2 cellular contexts compared by ENCODE assay signal in genomic region chr3:138914870-138915502, GRCh38.
TF ChIP-seq lines count a peak whose summit lies in the region.

No MANE protein-coding gene starts in this region.

TF ChIP-seq in K562, 482 proteins besides CTCF, POLR2A, EP300 and RAD21 (continued from another document and continues in another):
- TF ChIP-seq E2F6 (IDR thresholded peaks at IDR 0.05; ENCODE audit: borderline replicate concordance in 1 of 2, extremely low read depth in 1 of 2, insufficient read depth in 1 of 2, insufficient read length in 1 of 2, low read depth in 1 of 2, low read length in 1 of 2, poor library complexity in 1 of 2, severe bottlenecking in 1 of 2): no peak
- no peak for TF ChIP-seq HNRNPK (IDR thresholded peaks at IDR 0.05; ENCODE audit: low read depth, low read length, poor library complexity, severe bottlenecking)
- no peak for TF ChIP-seq ZNF511 (CRISPR knock-in tag; IDR thresholded peaks at IDR 0.05)
- no peak; the same call in 1 of the 2 replicates for TF ChIP-seq GTF2E2 (tag; IDR thresholded peaks at IDR 0.05)
- TF ChIP-seq GTF2B (IDR thresholded peaks at IDR 0.05; ENCODE audit: extremely low read depth, insufficient read length): no peak
- no peak for TF ChIP-seq NR2C1 (IDR thresholded peaks at IDR 0.05)
- no peak for TF ChIP-seq NR2C1 (tag; IDR thresholded peaks at IDR 0.05)
- no peak for TF ChIP-seq SMAD2 (IDR thresholded peaks at IDR 0.05; ENCODE audit: low read depth, low read length)
- TF ChIP-seq POLR2AphosphoS2 (IDR thresholded peaks at IDR 0.05; ENCODE audit: low read length): no peak
- no peak for TF ChIP-seq RERE (CRISPR knock-in tag; IDR thresholded peaks at IDR 0.05; ENCODE audit: borderline replicate concordance)
- TF ChIP-seq PATZ1 (CRISPR knock-in tag; IDR thresholded peaks at IDR 0.05; ENCODE audit: borderline replicate concordance): no peak
- no peak for TF ChIP-seq ZNF280A (IDR thresholded peaks at IDR 0.05; ENCODE audit: low read depth, partially characterized antibody)

TF ChIP-seq in HepG2, 621 proteins besides CTCF, POLR2A, EP300 and RAD21 (continued from another document and continues in another):
- no peak for TF ChIP-seq PBX2 (CRISPR knock-in tag; IDR thresholded peaks at IDR 0.05)
- 0 out of 2 replicates have a peak, but pooled peaks have one; percentile 3 for TF ChIP-seq ZNF782 (CRISPR knock-in tag; IDR thresholded peaks at IDR 0.05; ENCODE audit: borderline replicate concordance)
- no peak for TF ChIP-seq CEBPZ (IDR thresholded peaks at IDR 0.05; ENCODE audit: low read length)
- TF ChIP-seq DMAP1 (CRISPR knock-in tag; IDR thresholded peaks at IDR 0.05): peak; percentile 35
- TF ChIP-seq CENPBD1 (CRISPR knock-in tag; IDR thresholded peaks at IDR 0.05; ENCODE audit: borderline replicate concordance, low read depth): no peak
- TF ChIP-seq REPIN1 (CRISPR knock-in tag; IDR thresholded peaks at IDR 0.05; ENCODE audit: borderline replicate concordance, low read depth): peak; percentile 10; the same call in 1 of the 2 replicates
- TF ChIP-seq KAT7 (CRISPR knock-in tag; IDR thresholded peaks at IDR 0.05; ENCODE audit: borderline replicate concordance): peak; percentile 48; the same call in 1 of the 2 replicates
- TF ChIP-seq ELF3 (CRISPR knock-in tag; IDR thresholded peaks at IDR 0.05): peak; percentile 80; the same call in 1 of the 2 replicates
- no peak for TF ChIP-seq HNF4A (CRISPR knock-in tag; IDR thresholded peaks at IDR 0.05)
- no peak for TF ChIP-seq NFE2 (CRISPR knock-in tag; IDR thresholded peaks at IDR 0.05)
- TF ChIP-seq ZNF709 (CRISPR knock-in tag; IDR thresholded peaks at IDR 0.05): peak; percentile 79; the same call in 1 of the 2 replicates
- TF ChIP-seq ATF3 (CRISPR knock-in tag; IDR thresholded peaks at IDR 0.05): peak; percentile 45; the same call in 1 of the 2 replicates
- TF ChIP-seq IRX3 (CRISPR knock-in tag; IDR thresholded peaks at IDR 0.05; ENCODE audit: borderline replicate concordance, low read depth): no peak
- TF ChIP-seq MATR3 (CRISPR knock-in tag; IDR thresholded peaks at IDR 0.05): no peak
- TF ChIP-seq ZBTB1 (CRISPR knock-in tag; IDR thresholded peaks at IDR 0.05; ENCODE audit: borderline replicate concordance): no peak
- TF ChIP-seq ZNF337 (CRISPR knock-in tag; IDR thresholded peaks at IDR 0.05; ENCODE audit: borderline replicate concordance, low read depth): no peak
- no peak for TF ChIP-seq TOPORS (CRISPR knock-in tag; IDR thresholded peaks at IDR 0.05)
- TF ChIP-seq ZNF317 (CRISPR knock-in tag; IDR thresholded peaks at IDR 0.05): peak; percentile 78
- TF ChIP-seq HMG20A (CRISPR knock-in tag; IDR thresholded peaks at IDR 0.05; ENCODE audit: borderline replicate concordance): peak; percentile 57; the same call in 1 of the 2 replicates
- TF ChIP-seq KDM5B (CRISPR knock-in tag; IDR thresholded peaks at IDR 0.05; ENCODE audit: borderline replicate concordance): peak; percentile 25; the same call in 1 of the 2 replicates
- TF ChIP-seq MEF2D (CRISPR knock-in tag; IDR thresholded peaks at IDR 0.05): peak; percentile 55; the same call in 1 of the 2 replicates
- TF ChIP-seq ZNF256 (CRISPR knock-in tag; conservative IDR thresholded peaks at IDR 0.05): no peak
- peak; percentile 46 for TF ChIP-seq SKI (IDR thresholded peaks at IDR 0.05; ENCODE audit: partially characterized antibody)
- no peak for TF ChIP-seq SIN3B (IDR thresholded peaks at IDR 0.05; ENCODE audit: low read length)
- TF ChIP-seq ZNF747 (CRISPR knock-in tag; IDR thresholded peaks at IDR 0.05; ENCODE audit: borderline replicate concordance): no peak
- TF ChIP-seq ETV5 (CRISPR knock-in tag; IDR thresholded peaks at IDR 0.05; ENCODE audit: borderline replicate concordance): peak; percentile 86
- TF ChIP-seq SP5 (CRISPR knock-in tag; IDR thresholded peaks at IDR 0.05; ENCODE audit: borderline replicate concordance, low read depth): no peak
- TF ChIP-seq ZSCAN29 (CRISPR knock-in tag; conservative IDR thresholded peaks at IDR 0.05): peak; percentile 30; the same call in 1 of the 2 replicates
- no peak for TF ChIP-seq MIXL1 (CRISPR knock-in tag; IDR thresholded peaks at IDR 0.05)
- TF ChIP-seq CREB1 (IDR thresholded peaks at IDR 0.05): no peak
- TF ChIP-seq CREB1 (CRISPR knock-in tag; IDR thresholded peaks at IDR 0.05): no peak
- TF ChIP-seq ZGPAT (CRISPR knock-in tag; IDR thresholded peaks at IDR 0.05): peak; percentile 39
- no peak for TF ChIP-seq NFKB2 (CRISPR knock-in tag; IDR thresholded peaks at IDR 0.05; ENCODE audit: borderline replicate concordance)
- TF ChIP-seq IKZF5 (CRISPR knock-in tag; IDR thresholded peaks at IDR 0.05): peak; percentile 50; the same call in 1 of the 2 replicates
- 0 out of 2 replicates have a peak, but pooled peaks have one; percentile 21 for TF ChIP-seq ZNF766 (CRISPR knock-in tag; IDR thresholded peaks at IDR 0.05; ENCODE audit: borderline replicate concordance)
- peak; percentile 29; the same call in 1 of the 2 replicates for TF ChIP-seq STAT5B (CRISPR knock-in tag; IDR thresholded peaks at IDR 0.05)
- TF ChIP-seq ZNF510 (CRISPR knock-in tag; IDR thresholded peaks at IDR 0.05; ENCODE audit: low read depth): no peak
- TF ChIP-seq MXI1 (IDR thresholded peaks at IDR 0.05; ENCODE audit: borderline replicate concordance, low read depth, low read length): 0 out of 3 replicates have a peak, but pooled peaks have one; percentile 23
- peak; percentile 14; the same call in 1 of the 2 replicates for TF ChIP-seq ZNF12 (CRISPR knock-in tag; IDR thresholded peaks at IDR 0.05)
- peak; percentile 98 for TF ChIP-seq PPARG (CRISPR knock-in tag; conservative IDR thresholded peaks at IDR 0.05)
- no peak for TF ChIP-seq NR0B2 (CRISPR knock-in tag; IDR thresholded peaks at IDR 0.05)
- no peak for TF ChIP-seq PHF5A (CRISPR knock-in tag; IDR thresholded peaks at IDR 0.05; ENCODE audit: low read depth, unreplicated experiment)
- TF ChIP-seq ERF (CRISPR knock-in tag; IDR thresholded peaks at IDR 0.05): 0 out of 2 replicates have a peak, but pooled peaks have one; percentile 22
- 0 out of 2 replicates have a peak, but pooled peaks have one; percentile 7 for TF ChIP-seq MXD3 (CRISPR knock-in tag; IDR thresholded peaks at IDR 0.05)
- peak; percentile 78 for TF ChIP-seq JUNB (CRISPR knock-in tag; IDR thresholded peaks at IDR 0.05; ENCODE audit: borderline replicate concordance)
- TF ChIP-seq NR2F6 (IDR thresholded peaks at IDR 0.05): no peak
- TF ChIP-seq NR2F6 (CRISPR knock-in tag; IDR thresholded peaks at IDR 0.05): peak; percentile 45
- no peak for TF ChIP-seq CAMTA2 (CRISPR knock-in tag; IDR thresholded peaks at IDR 0.05; ENCODE audit: borderline replicate concordance)
- TF ChIP-seq FOXO1 (CRISPR knock-in tag; IDR thresholded peaks at IDR 0.05): peak; percentile 44; the same call in 1 of the 2 replicates
- TF ChIP-seq GFI1 (CRISPR knock-in tag; IDR thresholded peaks at IDR 0.05; ENCODE audit: borderline replicate concordance): 0 out of 2 replicates have a peak, but pooled peaks have one; percentile 38
- no peak for TF ChIP-seq SP2 (CRISPR knock-in tag; IDR thresholded peaks at IDR 0.05)
- TF ChIP-seq AGO1 (IDR thresholded peaks at IDR 0.05; ENCODE audit: low read depth, low read length, poor library complexity, severe bottlenecking): no peak
- TF ChIP-seq FOSL2 (CRISPR knock-in tag; IDR thresholded peaks at IDR 0.05): peak; percentile 97
- TF ChIP-seq POGZ (CRISPR knock-in tag; IDR thresholded peaks at IDR 0.05): peak; percentile 45; the same call in 1 of the 2 replicates
- TF ChIP-seq ZBTB25 (CRISPR knock-in tag; IDR thresholded peaks at IDR 0.05): peak; percentile 8; the same call in 1 of the 2 replicates
- TF ChIP-seq ATF6 (CRISPR knock-in tag; conservative IDR thresholded peaks at IDR 0.05): no peak
- TF ChIP-seq DPF2 (CRISPR knock-in tag; IDR thresholded peaks at IDR 0.05; ENCODE audit: borderline replicate concordance, low read depth): peak; percentile 53; the same call in 1 of the 2 replicates
